ENCODE assay signal across 22 cellular contexts in the genomic region with DNA sequence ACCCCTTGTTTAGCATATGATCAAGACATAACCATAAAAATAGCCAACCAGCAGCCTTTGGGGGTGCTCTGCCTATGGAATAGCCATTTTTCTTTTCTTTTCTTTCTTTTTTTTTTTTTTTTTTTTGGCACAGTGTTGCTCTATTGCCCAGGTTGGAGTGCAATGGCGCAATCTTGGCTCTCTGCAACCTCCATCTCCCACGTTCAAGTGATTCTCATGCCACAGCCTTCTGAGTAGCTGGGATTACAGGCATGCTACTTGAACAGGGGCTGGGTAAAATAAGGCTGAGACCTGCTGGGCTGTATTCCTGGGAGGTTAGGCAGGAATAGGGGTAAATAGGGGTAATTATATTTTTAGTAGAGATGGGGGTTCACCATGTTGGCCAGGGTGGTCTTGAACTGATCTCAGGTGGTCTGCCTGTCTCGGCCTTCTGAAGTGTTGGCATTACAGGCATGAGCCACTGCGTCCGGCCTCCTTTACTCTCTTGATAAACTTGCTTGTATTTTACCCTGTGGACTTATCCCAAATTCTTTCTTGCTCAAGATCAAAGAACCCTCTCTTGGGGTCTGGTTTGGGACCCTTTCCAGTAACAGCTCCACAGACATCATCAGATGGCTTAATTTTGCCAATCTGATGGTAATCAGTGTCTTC. TPM values are rescaled to one million over a fixed set of nuclear protein-coding genes. Genes with fewer than 3 reads are reported as not detected.
A peak's percentile ranks its signal among the peaks of the same experiment; 100 is the strongest.
DNase-seq lines count a peak whose midpoint lies in the region; ATAC-seq, FAIRE-seq and TF ChIP-seq lines count a peak whose summit lies in the region.
"Had no signal": no experiment of that assay in that cellular context is flagged by ENCODE, and none has a peak within 500 bp of the region (broad histone marks: within the 10 kb centered on the region; RNA-seq: fewer than 3 reads in every experiment).

No MANE protein-coding gene starts in this region.

- peak; percentile 16 for DNase-seq in AG10803 (ENCODE audit: low read depth)
- peak; percentile 57 for DNase-seq in NCI-H226
- peak; percentile 33 for DNase-seq in fibroblast of the aortic adventitia (ENCODE audit: low read depth)
- no peak for DNase-seq in progenitor cell of endocrine pancreas (ENCODE audit: low spot score, unreplicated experiment)
- no peak for DNase-seq in NCI-H187 treated with DMSO at 0.1 percent for 48 hours (lab: John Stamatoyannopoulos, UW)
- DNase-seq in pancreas, result no peak
- DNase-seq in activated CD4-positive, alpha-beta T cell treated with anti-CD3 and anti-CD28 coated beads, Interleukin-2, amount 10 ng/mL, durations not matched to agents 7 days and 5 days, result no peak
- DNase-seq: AML-193, Calu3, DMS79, HCEC 1CT, MV-4-11, NCI-H1436, NCI-H2081 treated with DMSO at 0.1 percent for 48 hours, NCI-H345, NCI-H526 treated with DMSO at 0.1 percent for 48 hours, RPMI8226 had no signal

- POLR2A ChIA-PET in activated CD4-positive, alpha-beta T cell treated with anti-CD3 and anti-CD28 coated beads, Interleukin-2, amount 10 ng/mL, durations not matched to agents 7 days and 5 days (lab: Charles Lee), result no interaction called here

- H3K9me3 Mint-ChIP-seq in progenitor cell of endocrine pancreas (ENCODE audit: low read depth), result peaks cover 14% of the 10 kb centered on the region
- peaks cover 4% of the 10 kb centered on the region for H3K9me3 Mint-ChIP-seq in activated CD4-positive, alpha-beta T cell treated with anti-CD3 and anti-CD28 coated beads, Interleukin-2, amount 10 ng/mL, durations not matched to agents 7 days and 5 days

- CTCF ChIA-PET in activated CD4-positive, alpha-beta T cell treated with anti-CD3 and anti-CD28 coated beads, Interleukin-2, amount 10 ng/mL, durations not matched to agents 7 days and 5 days (lab: Charles Lee), result no interaction called here

- H3K4me3 ChIP-seq in AG10803 (ENCODE audit: low read length) (no peak overlapping the region), fibroblast of the aortic adventitia (ENCODE audit: low read depth, low read length) (no peak overlapping the region), pancreas (no peak overlapping the region)

- H3K27ac Mint-ChIP-seq in progenitor cell of endocrine pancreas, result peak overlapping the region; percentile 52
- H3K27ac Mint-ChIP-seq in activated CD4-positive, alpha-beta T cell treated with anti-CD3 and anti-CD28 coated beads, Interleukin-2, amount 10 ng/mL, durations not matched to agents 7 days and 5 days, result no peak overlapping the region
- H3K27ac Mint-ChIP-seq: IgD-negative memory B cell had no signal

- H3K4me3 Mint-ChIP-seq in progenitor cell of endocrine pancreas (ENCODE audit: low read depth), result no peak overlapping the region
- H3K4me3 Mint-ChIP-seq in activated CD4-positive, alpha-beta T cell treated with anti-CD3 and anti-CD28 coated beads, Interleukin-2, amount 10 ng/mL, durations not matched to agents 7 days and 5 days, result no peak overlapping the region

- no peak for TF ChIP-seq CTCF in AG10803 (conservative IDR thresholded peaks at IDR 0.05; ENCODE audit: low read length)
- no peak for TF ChIP-seq CTCF in fibroblast of the aortic adventitia (IDR thresholded peaks at IDR 0.05; ENCODE audit: insufficient read depth, low read length)
- no peak for TF ChIP-seq CTCF in progenitor cell of endocrine pancreas (IDR thresholded peaks at IDR 0.05; ENCODE audit: unreplicated experiment)
- no peak for TF ChIP-seq CTCF in pancreas (IDR thresholded peaks at IDR 0.05)

- H3K27me3 Mint-ChIP-seq in progenitor cell of endocrine pancreas, result peaks cover 27% of the 10 kb centered on the region
- H3K27me3 Mint-ChIP-seq in activated CD4-positive, alpha-beta T cell treated with anti-CD3 and anti-CD28 coated beads, Interleukin-2, amount 10 ng/mL, durations not matched to agents 7 days and 5 days, result peaks cover 38% of the 10 kb centered on the region

- peaks cover 0 to 27% (median 10%) of the 10 kb centered on the region in 3 donors for H3K4me1 ChIP-seq in pancreas

- H3K4me1 Mint-ChIP-seq in progenitor cell of endocrine pancreas (ENCODE audit: low read depth), result peaks cover 29% of the 10 kb centered on the region
- H3K4me1 Mint-ChIP-seq in activated CD4-positive, alpha-beta T cell treated with anti-CD3 and anti-CD28 coated beads, Interleukin-2, amount 10 ng/mL, durations not matched to agents 7 days and 5 days, result no peaks in the 10 kb centered on the region
- H3K4me1 Mint-ChIP-seq: IgD-negative memory B cell had no signal

- intact Hi-C loops in pancreas (cut with DNase I), result no loop called here

- H3K9me3 ChIP-seq in pancreas, result no peaks in the 10 kb centered on the region

- ATAC-seq in GM21737 (IDR thresholded peaks at IDR 0.05; ENCODE audit: unreplicated experiment) (no peak), pancreas (no peak)

- WGBS in pancreas, 2 donors, result 74% methylated on average over 5 of the region's 5 CpGs

- no peaks in the 10 kb centered on the region for H3K27me3 ChIP-seq in pancreas

- H3K36me3 ChIP-seq in pancreas, result no peaks in the 10 kb centered on the region

- peak overlapping the region in 1 of 4 donors; percentile 42 for H3K27ac ChIP-seq in pancreas

- peaks cover 2% of the 10 kb centered on the region for H3K36me3 Mint-ChIP-seq in progenitor cell of endocrine pancreas (ENCODE audit: insufficient read depth)
- peaks cover 2% of the 10 kb centered on the region for H3K36me3 Mint-ChIP-seq in activated CD4-positive, alpha-beta T cell treated with anti-CD3 and anti-CD28 coated beads, Interleukin-2, amount 10 ng/mL, durations not matched to agents 7 days and 5 days (ENCODE audit: low read depth)

- FAIRE-seq in pancreas (lab: Jason Lieb, UNC), result no peak
- FAIRE-seq: GM12891 had no signal

RNA-seq across cellular contexts. Expression of a gene that starts 5.8 kb away (rescaled TPM):
- 42.1 and 44.3 TPM in 2 replicates for total RNA-seq in fibroblast of the aortic adventitia (ENCODE audit: low replicate concordance)
- 0.67 and 2.0 TPM in 2 replicates for total RNA-seq in progenitor cell of endocrine pancreas
- 10 to 100 TPM in 2 of 6 donors, 1 to 10 TPM in 4; 5.3 to 17.9 (median 6.7) TPM for total RNA-seq in pancreas
- polyA plus RNA-seq in pancreas, result 10 to 100 TPM in 1 of 2 donors, 1 to 10 TPM in 1; 9.4 to 31.2 TPM
- not detected for total RNA-seq in activated CD4-positive, alpha-beta T cell treated with anti-CD3 and anti-CD28 coated beads, Interleukin-2, amount 10 ng/mL, durations not matched to agents 7 days and 5 days
- total RNA-seq: G401, OCI-LY7 had no signal
- polyA plus RNA-seq: IgD-negative memory B cell had no signal

RNA-seq across cellular contexts. Expression of a gene that starts 8.6 kb away (rescaled TPM):
- 33.4 and 53.0 TPM in 2 replicates for total RNA-seq in fibroblast of the aortic adventitia (ENCODE audit: low replicate concordance)
- total RNA-seq in progenitor cell of endocrine pancreas, result 59.0 and 66.3 TPM in 2 replicates
- 10 to 100 TPM; 20.7 to 45.0 (median 29.3) TPM for total RNA-seq in pancreas
- 10 to 100 TPM in 1 of 2 donors, 1 to 10 TPM in 1; 7.4 to 10.7 TPM for polyA plus RNA-seq in pancreas
- total RNA-seq in activated CD4-positive, alpha-beta T cell treated with anti-CD3 and anti-CD28 coated beads, Interleukin-2, amount 10 ng/mL, durations not matched to agents 7 days and 5 days, result 10 to 100 TPM; 68.1 to 71.5 TPM

RNA-seq across cellular contexts. Expression of a gene that starts 38.4 kb away (rescaled TPM):
- total RNA-seq in fibroblast of the aortic adventitia (ENCODE audit: low replicate concordance), result 87.2 and 270 TPM in 2 replicates
- 69.5 and 72.5 TPM in 2 replicates for total RNA-seq in progenitor cell of endocrine pancreas
- total RNA-seq in pancreas, result 100 to 1,000 TPM in 2 of 6 donors, 10 to 100 TPM in 4; 35.3 to 169 (median 71.4) TPM
- polyA plus RNA-seq in pancreas, result 100 to 1,000 TPM in 1 of 2 donors, 10 to 100 TPM in 1; 80.1 to 102 TPM
- 100 to 1,000 TPM; 269 to 284 TPM for total RNA-seq in activated CD4-positive, alpha-beta T cell treated with anti-CD3 and anti-CD28 coated beads, Interleukin-2, amount 10 ng/mL, durations not matched to agents 7 days and 5 days

RNA-seq across cellular contexts. Expression of a gene that starts 56.5 kb away (rescaled TPM):
- total RNA-seq in fibroblast of the aortic adventitia (ENCODE audit: low replicate concordance), result 8.4 and 18.6 TPM in 2 replicates
- 50.9 and 52.4 TPM in 2 replicates for total RNA-seq in progenitor cell of endocrine pancreas
- total RNA-seq in pancreas, result 10 to 100 TPM; 13.9 to 42.1 (median 20.2) TPM
- 10 to 100 TPM; 34.3 to 86.5 TPM for polyA plus RNA-seq in pancreas
- total RNA-seq in activated CD4-positive, alpha-beta T cell treated with anti-CD3 and anti-CD28 coated beads, Interleukin-2, amount 10 ng/mL, durations not matched to agents 7 days and 5 days, result 10 to 100 TPM; 30.8 to 36.1 TPM

Comparison
In these comparisons a context has a peak if more than half of its experiments do, and no peak if none do; other contexts are left out.
1. DNase-seq: peak in AG10803 (single experiment), NCI-H226 (single experiment) and fibroblast of the aortic adventitia (single experiment); none in progenitor cell of endocrine pancreas (single experiment), NCI-H187 treated with DMSO at 0.1 percent for 48 hours (single experiment), pancreas (0 of 6) and activated CD4-positive, alpha-beta T cell treated with anti-CD3 and anti-CD28 coated beads, Interleukin-2, amount 10 ng/mL, durations not matched to agents 7 days and 5 days (single experiment).